19 cellular contexts compared by ENCODE assay signal in the genomic region with DNA sequence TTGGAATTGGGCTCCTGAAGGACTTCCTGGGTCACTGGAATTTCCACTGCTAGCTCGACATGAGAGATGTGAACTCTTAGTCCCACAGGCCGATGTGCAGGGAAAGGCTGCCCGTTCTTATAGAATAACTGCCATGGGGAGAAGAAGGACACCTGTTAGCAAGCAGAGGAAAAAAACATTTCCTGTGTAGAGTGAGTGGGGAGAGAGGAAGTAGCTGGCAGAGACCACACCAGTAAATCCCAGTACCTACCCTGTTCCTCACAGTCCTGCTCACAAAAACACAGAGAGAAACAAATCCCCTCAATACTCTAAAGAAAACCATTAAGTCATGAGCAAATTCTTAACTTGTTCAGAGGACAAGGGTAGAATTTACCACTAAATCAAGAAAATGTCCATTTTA. TPM values are rescaled to one million over a fixed set of nuclear protein-coding genes. Genes with fewer than 3 reads are reported as not detected.
DNase-seq lines count a peak whose midpoint lies in the region; ATAC-seq and TF ChIP-seq lines count a peak whose summit lies in the region.
"Had no signal": no experiment of that assay in that cellular context is flagged by ENCODE, and none has a peak within 500 bp of the region (broad histone marks: within the 10 kb centered on the region; RNA-seq: fewer than 3 reads in every experiment).

No MANE protein-coding gene starts in this region.

- peaks cover 0 to 82% (median 32%) of the 10 kb centered on the region in 3 donors for H3K36me3 Mint-ChIP-seq in CD8-positive, alpha-beta memory T cell
- H3K36me3 Mint-ChIP-seq in activated CD8-positive, alpha-beta T cell treated with anti-CD3 and anti-CD28 coated beads, Interleukin-2, amount 10 ng/mL, durations not matched to agents 7 days and 5 days (ENCODE audit: low read depth) = peaks cover 48% of the 10 kb centered on the region

- no peak for DNase-seq in CD8-positive, alpha-beta memory T cell
- no peak for DNase-seq in activated CD8-positive, alpha-beta T cell treated with anti-CD3 and anti-CD28 coated beads, Interleukin-2, amount 10 ng/mL, durations not matched to agents 7 days and 5 days
- DNase-seq in activated CD4-positive, alpha-beta T cell treated with anti-CD3 and anti-CD28 coated beads for 4 hours = no peak
- DNase-seq in right cardiac atrium = no peak
- DNase-seq: activated CD4-positive, alpha-beta T cell treated with anti-CD3 and anti-CD28 coated beads, Interleukin-2, amount 50 U/mL, for 48 hours; activated T-cell treated with anti-CD3 and anti-CD28 coated beads, Interleukin-2, amount 50 U/mL, for 72 hours; left ventricle myocardium superior; MM.1S; NCI-H1694; SHP77 treated with DMSO at 0.1 percent for 48 hours; stimulated activated CD4-positive, alpha-beta T cell treated with anti-CD3 and anti-CD28 coated beads, Interleukin-4, amount 100 ng/mL, for 1 hour; stimulated activated naive CD8-positive, alpha-beta T cell treated with anti-CD3 and anti-CD28 coated beads, Interleukin-15, amount 100 ng/mL, for 72 hours; T-helper 1 cell had no signal

- H3K27ac ChIP-seq in CD8-positive, alpha-beta memory T cell (ENCODE audit: low read depth, low read length) = no peak overlapping the region
- H3K27ac ChIP-seq in KOPT-K1 (ENCODE audit: low read depth, low read length, poor library complexity, severe bottlenecking) (peak overlapping the region; percentile 35), neutrophil (peak overlapping the region; percentile 85), right cardiac atrium (ENCODE audit: low read length) (no peak overlapping the region)
- H3K27ac ChIP-seq: VCaP had no signal

- TF ChIP-seq CTCF in neutrophil (IDR thresholded peaks at IDR 0.05) = no peak

- intact Hi-C loops in right cardiac atrium (cut with DNase I) = no loop called here

- peaks cover 12 to 17% (median 12%) of the 10 kb centered on the region in 3 donors for H3K4me1 Mint-ChIP-seq in CD8-positive, alpha-beta memory T cell
- H3K4me1 Mint-ChIP-seq in activated CD8-positive, alpha-beta T cell treated with anti-CD3 and anti-CD28 coated beads, Interleukin-2, amount 10 ng/mL, durations not matched to agents 7 days and 5 days (ENCODE audit: low read depth) = peaks cover 19% of the 10 kb centered on the region
- H3K4me1 Mint-ChIP-seq: brain had no signal

- H3K4me3 ChIP-seq in CD8-positive, alpha-beta memory T cell (ENCODE audit: low read length) = no peak overlapping the region
- H3K4me3 ChIP-seq in neutrophil (ENCODE audit: low read depth in 1 of 2, low read length in 1 of 2) (peak overlapping the region; percentile 39 to 51), right cardiac atrium (ENCODE audit: low read length) (no peak overlapping the region)

- peak overlapping the region in 6 of 8 donors; percentile 40 to 75 (median 70) for H3K27ac Mint-ChIP-seq in CD8-positive, alpha-beta memory T cell
- H3K27ac Mint-ChIP-seq in activated CD8-positive, alpha-beta T cell treated with anti-CD3 and anti-CD28 coated beads, Interleukin-2, amount 10 ng/mL, durations not matched to agents 7 days and 5 days = peak overlapping the region; percentile 18
- H3K27ac Mint-ChIP-seq: stimulated activated naive CD8-positive, alpha-beta T cell treated with anti-CD3 and anti-CD28 coated beads, Interleukin-15, amount 100 ng/mL, for 72 hours; type B pancreatic cell had no signal

- H3K4me3 Mint-ChIP-seq in CD8-positive, alpha-beta memory T cell = no peak overlapping the region
- H3K4me3 Mint-ChIP-seq in activated CD8-positive, alpha-beta T cell treated with anti-CD3 and anti-CD28 coated beads, Interleukin-2, amount 10 ng/mL, durations not matched to agents 7 days and 5 days = no peak overlapping the region
- H3K4me3 Mint-ChIP-seq: activated T-cell treated with anti-CD3 and anti-CD28 coated beads, Interleukin-2, amount 50 U/mL, for 72 hours; brain; stimulated activated naive CD8-positive, alpha-beta T cell treated with anti-CD3 and anti-CD28 coated beads, Interleukin-15, amount 100 ng/mL, for 72 hours; type B pancreatic cell had no signal

- H3K9me3 Mint-ChIP-seq in CD8-positive, alpha-beta memory T cell = no peaks in the 10 kb centered on the region
- no peaks in the 10 kb centered on the region for H3K9me3 Mint-ChIP-seq in activated CD8-positive, alpha-beta T cell treated with anti-CD3 and anti-CD28 coated beads, Interleukin-2, amount 10 ng/mL, durations not matched to agents 7 days and 5 days (ENCODE audit: insufficient read depth)
- H3K9me3 Mint-ChIP-seq: activated T-cell treated with anti-CD3 and anti-CD28 coated beads, Interleukin-2, amount 50 U/mL, for 72 hours; brain; stimulated activated naive CD8-positive, alpha-beta T cell treated with anti-CD3 and anti-CD28 coated beads, Interleukin-15, amount 100 ng/mL, for 72 hours; type B pancreatic cell had no signal

- CTCF ChIA-PET in CD8-positive, alpha-beta memory T cell (lab: Charles Lee) = interaction anchor here (0.7 kb wide), 1 partner anchor 71 kb away, joined by 3 read pairs; no protein-coding TSS in a partner anchor
- CTCF ChIA-PET in activated CD8-positive, alpha-beta T cell treated with anti-CD3 and anti-CD28 coated beads, Interleukin-2, amount 10 ng/mL, durations not matched to agents 7 days and 5 days (lab: Charles Lee) = interaction anchor here (1.3 to 3.8 kb wide), 2 partner anchors 72 to 121 kb away, joined by 3 to 14 read pairs; a partner anchor contains a TSS

- H3K9me3 ChIP-seq in CD8-positive, alpha-beta memory T cell (ENCODE audit: low read length) = no peaks in the 10 kb centered on the region
- H3K9me3 ChIP-seq in KOPT-K1 (ENCODE audit: insufficient read depth, low read length, poor library complexity, severe bottlenecking) (no peaks in the 10 kb centered on the region), neutrophil (no peaks in the 10 kb centered on the region), right cardiac atrium (ENCODE audit: control insufficient read depth, low read length) (no peaks in the 10 kb centered on the region)

- H3K27me3 Mint-ChIP-seq in CD8-positive, alpha-beta memory T cell = no peaks in the 10 kb centered on the region
- no peaks in the 10 kb centered on the region for H3K27me3 Mint-ChIP-seq in activated CD8-positive, alpha-beta T cell treated with anti-CD3 and anti-CD28 coated beads, Interleukin-2, amount 10 ng/mL, durations not matched to agents 7 days and 5 days (ENCODE audit: low read depth)
- H3K27me3 Mint-ChIP-seq: brain; stimulated activated naive CD8-positive, alpha-beta T cell treated with anti-CD3 and anti-CD28 coated beads, Interleukin-15, amount 100 ng/mL, for 72 hours; type B pancreatic cell had no signal

- POLR2A ChIA-PET in CD8-positive, alpha-beta memory T cell (lab: Charles Lee) = no interaction called here
- POLR2A ChIA-PET in activated CD8-positive, alpha-beta T cell treated with anti-CD3 and anti-CD28 coated beads, Interleukin-2, amount 10 ng/mL, durations not matched to agents 7 days and 5 days (lab: Charles Lee) = no interaction called here

- H3K36me3 ChIP-seq in CD8-positive, alpha-beta memory T cell (ENCODE audit: insufficient read depth, low read length) = peaks cover 10% of the 10 kb centered on the region
- peaks cover 73% of the 10 kb centered on the region for H3K36me3 ChIP-seq in KOPT-K1 (ENCODE audit: insufficient read depth, low read length)
- H3K36me3 ChIP-seq in neutrophil = peaks cover 48% of the 10 kb centered on the region

- 57% methylated on average over 3 of the region's 3 CpGs for WGBS in right cardiac atrium

- no peaks in the 10 kb centered on the region for H3K27me3 ChIP-seq in CD8-positive, alpha-beta memory T cell (ENCODE audit: insufficient read depth, low read length, poor library complexity, severe bottlenecking)
- H3K27me3 ChIP-seq in neutrophil (no peaks in the 10 kb centered on the region), right cardiac atrium (ENCODE audit: control insufficient read depth, insufficient read depth) (no peaks in the 10 kb centered on the region)

- peaks cover 5% of the 10 kb centered on the region for H3K4me1 ChIP-seq in CD8-positive, alpha-beta memory T cell (ENCODE audit: insufficient read depth, low read length)
- peaks cover 48 to 55% of the 10 kb centered on the region in 2 experiments for H3K4me1 ChIP-seq in neutrophil (ENCODE audit: control insufficient read depth in 1 of 2, insufficient read depth in 1 of 2, low read depth in 1 of 2, low read length in 1 of 2)
- H3K4me1 ChIP-seq in right cardiac atrium (ENCODE audit: control insufficient read depth, insufficient read depth, low read length) = no peaks in the 10 kb centered on the region

- ATAC-seq in activated CD8-positive, alpha-beta T cell treated with anti-CD3 and anti-CD28 coated beads, Interleukin-2, amount 10 ng/mL, durations not matched to agents 7 days and 5 days = no peak
- no peak for ATAC-seq in HG03095 (IDR thresholded peaks at IDR 0.05; ENCODE audit: unreplicated experiment)
- ATAC-seq in right cardiac atrium = no peak
- ATAC-seq: activated T-cell treated with anti-CD3 and anti-CD28 coated beads, Interleukin-2, amount 50 U/mL, for 72 hours; left ventricle myocardium superior; stimulated activated naive CD8-positive, alpha-beta T cell treated with anti-CD3 and anti-CD28 coated beads, Interleukin-15, amount 100 ng/mL, for 72 hours had no signal

RNA-seq across cellular contexts. Expression of a gene that starts 29.5 kb away (rescaled TPM):
- total RNA-seq in CD8-positive, alpha-beta memory T cell = 10 to 100 TPM; 37.0 to 37.7 TPM
- 28.6 TPM for polyA plus RNA-seq in CD8-positive, alpha-beta memory T cell
- 10 to 100 TPM; 44.1 to 44.9 TPM for total RNA-seq in activated CD8-positive, alpha-beta T cell treated with anti-CD3 and anti-CD28 coated beads, Interleukin-2, amount 10 ng/mL, durations not matched to agents 7 days and 5 days
- total RNA-seq in right cardiac atrium = 10 to 100 TPM; 22.2 to 25.4 (median 23.3) TPM
- 8.2 TPM for polyA plus RNA-seq in right cardiac atrium

RNA-seq across cellular contexts. Expression of a gene that starts 29.5 kb away (rescaled TPM):
- total RNA-seq in CD8-positive, alpha-beta memory T cell = 10 to 100 TPM; 87.2 to 88.6 TPM
- polyA plus RNA-seq in CD8-positive, alpha-beta memory T cell = 33.0 TPM
- total RNA-seq in activated CD8-positive, alpha-beta T cell treated with anti-CD3 and anti-CD28 coated beads, Interleukin-2, amount 10 ng/mL, durations not matched to agents 7 days and 5 days = 10 to 100 TPM; 64.1 to 64.2 TPM
- 10 to 100 TPM; 29.3 to 38.8 (median 38.1) TPM for total RNA-seq in right cardiac atrium
- polyA plus RNA-seq in right cardiac atrium = 13.7 TPM

Comparison
In these comparisons a context has a peak if more than half of its experiments do, and no peak if none do; other contexts are left out.
1. H3K27ac ChIP-seq: peak in KOPT-K1 (single experiment) and neutrophil (single experiment); none in CD8-positive, alpha-beta memory T cell (single experiment) and right cardiac atrium (single experiment).
2. H3K4me3 ChIP-seq: peak in neutrophil (2 of 2); none in CD8-positive, alpha-beta memory T cell (single experiment) and right cardiac atrium (single experiment).